In the genomic region with DNA sequence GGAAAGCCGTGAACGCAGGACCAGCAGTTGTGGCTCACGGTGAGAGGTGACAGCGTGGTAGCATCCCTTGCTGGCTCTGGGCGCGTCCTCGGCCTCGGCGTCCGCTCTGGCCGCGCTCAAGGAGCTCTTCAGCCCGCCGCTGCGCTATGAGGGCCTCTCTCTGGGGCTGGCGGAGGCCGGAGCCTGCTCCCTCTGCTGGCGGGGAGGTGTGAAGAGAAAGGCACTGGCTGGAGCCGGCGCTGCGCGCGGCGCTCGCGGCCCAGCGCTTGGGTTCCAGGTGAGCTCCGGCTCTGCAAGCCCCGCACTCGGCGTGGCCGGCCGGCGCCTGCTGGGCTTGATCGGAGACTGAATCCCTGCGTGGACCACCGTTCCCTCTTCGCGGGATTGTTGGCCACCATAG, we compare ENCODE assay signal across 15 cellular contexts.
"Had no signal": no experiment of that assay in that cellular context is flagged by ENCODE, and none has a peak within 500 bp of the region (broad histone marks: within the 10 kb centered on the region; RNA-seq: fewer than 3 reads in every experiment).

No MANE protein-coding gene starts in this region.

- H3K4me3 ChIP-seq: cardiac muscle cell, colonic mucosa, lower lobe of right lung, pancreas, SK-N-MC, transverse colon had no signal

- DNase-seq: activated CD4-positive, CD25-positive, alpha-beta regulatory T cell treated with anti-CD3 and anti-CD28 coated beads, Interleukin-2, amount 50 U/mL, for 72 hours; activated naive CD4-positive, alpha-beta T cell treated with anti-CD3 and anti-CD28 coated beads, Interleukin-2, amount 50 U/mL, for 16 hours; activated T-cell treated with anti-CD3 and anti-CD28 coated beads for 4 hours; colonic mucosa; effector CD4-positive, alpha-beta T cell; foreskin melanocyte; left colon; lower lobe of right lung; pancreas; T-helper 9 cell; transverse colon had no signal

- H3K4me1 ChIP-seq: colonic mucosa, lower lobe of right lung, pancreas, transverse colon had no signal

- H3K27ac ChIP-seq: cardiac muscle cell, colonic mucosa, lower lobe of right lung, pancreas, SK-N-MC, transverse colon had no signal

- ATAC-seq: left colon; lower lobe of right lung; pancreas; stimulated activated memory B cell treated with anti-CD40 and anti-IgM and Interleukin-4, amounts not matched to agents 10 μg/mL and 1 μg/mL and 100 μg/mL, for 72 hours had no signal

- H3K4me3 Mint-ChIP-seq: stimulated activated memory B cell treated with anti-CD40 and anti-IgM and Interleukin-4, amounts not matched to agents 10 μg/mL and 1 μg/mL and 100 μg/mL, for 72 hours had no signal

- FAIRE-seq: pancreas had no signal

- H3K27me3 ChIP-seq: cardiac muscle cell, colonic mucosa, pancreas, transverse colon had no signal

- H3K9me3 ChIP-seq: colonic mucosa, lower lobe of right lung, pancreas, transverse colon had no signal

- H3K4me1 Mint-ChIP-seq: stimulated activated memory B cell treated with anti-CD40 and anti-IgM and Interleukin-4, amounts not matched to agents 10 μg/mL and 1 μg/mL and 100 μg/mL, for 72 hours had no signal

- H3K27ac Mint-ChIP-seq: activated T-helper 2 cell treated with anti-CD3 and anti-CD28 coated beads, Interferon-gamma antibody, Interleukin-2, Interleukin-4, amounts not matched to agents 10 μg/mL and 5 μg/mL and 100 μg/mL, durations not matched to agents 14 hours and 24 hours and 36 hours; stimulated activated memory B cell treated with anti-CD40 and anti-IgM and Interleukin-4, amounts not matched to agents 10 μg/mL and 1 μg/mL and 100 μg/mL, for 72 hours had no signal

- H3K36me3 ChIP-seq: cardiac muscle cell, colonic mucosa, lower lobe of right lung, pancreas, transverse colon had no signal

- H3K36me3 Mint-ChIP-seq: stimulated activated memory B cell treated with anti-CD40 and anti-IgM and Interleukin-4, amounts not matched to agents 10 μg/mL and 1 μg/mL and 100 μg/mL, for 72 hours had no signal

- H3K27me3 Mint-ChIP-seq: stimulated activated memory B cell treated with anti-CD40 and anti-IgM and Interleukin-4, amounts not matched to agents 10 μg/mL and 1 μg/mL and 100 μg/mL, for 72 hours had no signal
